ENCODE assay signal across 22 cellular contexts in the genomic region with DNA sequence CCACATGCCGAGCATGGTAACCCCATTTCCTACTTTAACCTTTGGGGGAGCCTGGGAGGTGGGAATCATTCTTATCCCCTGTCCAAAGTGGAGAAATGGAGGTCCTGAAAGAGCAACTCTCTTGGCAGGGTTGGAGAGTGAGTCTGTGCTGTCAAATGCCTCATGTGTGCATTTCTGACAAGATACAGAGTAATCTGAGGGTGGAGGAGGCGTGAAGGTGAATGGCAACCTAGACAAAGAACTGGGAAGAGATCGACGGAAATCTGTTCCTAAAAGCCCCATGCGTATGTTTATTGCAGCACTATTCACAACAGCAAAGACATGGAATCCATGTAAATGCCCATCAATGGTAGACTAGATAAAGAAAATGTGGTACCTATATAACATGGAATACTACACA.
"Had no signal": no experiment of that assay in that cellular context is flagged by ENCODE, and none has a peak within 500 bp of the region (broad histone marks: within the 10 kb centered on the region; RNA-seq: fewer than 3 reads in every experiment).

No MANE protein-coding gene starts in this region.

- H3K27me3 ChIP-seq: colonic mucosa, esophagus squamous epithelium, foreskin keratinocyte, gastrocnemius medialis had no signal

- H3K9me3 ChIP-seq: colonic mucosa, gastrocnemius medialis had no signal

- DNase-seq: colonic mucosa; cortex of kidney; dermis blood vessel endothelial cell; dorsolateral prefrontal cortex; effector CD4-positive, alpha-beta T cell; effector CD8-positive, alpha-beta T cell; effector memory CD4-positive, alpha-beta T cell; effector memory CD8-positive, alpha-beta T cell; endodermal cell; erythroblast; esophagus squamous epithelium; foreskin fibroblast; foreskin keratinocyte; foreskin melanocyte; gastrocnemius medialis; glutamatergic neuron; heart left ventricle; heart right ventricle had no signal

- H3K4me3 ChIP-seq: colonic mucosa, coronary artery, dorsolateral prefrontal cortex, esophagus muscularis mucosa, esophagus squamous epithelium, gastrocnemius medialis, gastroesophageal sphincter, heart left ventricle, heart right ventricle had no signal

- H3K4me1 ChIP-seq: colonic mucosa, esophagus squamous epithelium, foreskin keratinocyte, gastrocnemius medialis, gastroesophageal sphincter, heart left ventricle, heart right ventricle had no signal

- H3K27ac ChIP-seq: colonic mucosa, coronary artery, epithelial cell of prostate, esophagus muscularis mucosa, esophagus squamous epithelium, foreskin keratinocyte, gastrocnemius medialis, gastroesophageal sphincter, heart left ventricle, heart right ventricle had no signal

- H3K36me3 ChIP-seq: colonic mucosa, esophagus muscularis mucosa, esophagus squamous epithelium, gastrocnemius medialis, gastroesophageal sphincter, heart left ventricle, heart right ventricle had no signal
